1 cellular context compared by ENCODE assay signal in genomic region chr3:78496458-78496857, GRCh38.
TF ChIP-seq lines count a peak whose summit lies in the region.

No MANE protein-coding gene starts in this region.

TF ChIP-seq in HepG2, 621 proteins besides CTCF, POLR2A, EP300 and RAD21 (continued from another document):
- TF ChIP-seq RNF2 (conservative IDR thresholded peaks at IDR 0.05; ENCODE audit: low read depth): no peak
